ENCODE assay signal across 8 cellular contexts in genomic region chr3:19948192-19948591, GRCh38. TPM values are rescaled to one million over a fixed set of nuclear protein-coding genes. Genes with fewer than 3 reads are reported as not detected.
A peak's percentile ranks its signal among the peaks of the same experiment; 100 is the strongest.
DNase-seq lines count a peak whose midpoint lies in the region; ATAC-seq and TF ChIP-seq lines count a peak whose summit lies in the region.

No MANE protein-coding gene starts in this region.

- WGBS in right lobe of liver (ENCODE audit: insufficient coverage, low coverage, low lambda C conversion rate, missing lambda C conversion rate), result 2% methylated on average over 2 of the region's 2 CpGs
- WGBS in thyroid gland, 2 donors, result 3 to 4% methylated on average over 2 of the region's 2 CpGs

- H3K27ac ChIP-seq in right lobe of liver, result peak overlapping the region; percentile 91 to 99 (median 96)
- peak overlapping the region; percentile 93 to 99 (median 98) for H3K27ac ChIP-seq in thyroid gland

- TF ChIP-seq CTCF in astrocyte of the cerebellum (IDR thresholded peaks at IDR 0.05; ENCODE audit: low read depth, low read length, missing control alignments), result no peak
- TF ChIP-seq CTCF in right lobe of liver (IDR thresholded peaks at IDR 0.05), result no peak
- no peak for TF ChIP-seq CTCF in thyroid gland (IDR thresholded peaks at IDR 0.05)

- no peaks in the 10 kb centered on the region for H3K9me3 Mint-ChIP-seq in activated CD8-positive, alpha-beta memory T cell treated with anti-CD3 and anti-CD28 coated beads, Interleukin-2, amount 10 ng/mL, durations not matched to agents 7 days and 5 days (ENCODE audit: low read depth)

- peaks cover 2% of the 10 kb centered on the region for H3K27me3 Mint-ChIP-seq in activated CD8-positive, alpha-beta memory T cell treated with anti-CD3 and anti-CD28 coated beads, Interleukin-2, amount 10 ng/mL, durations not matched to agents 7 days and 5 days

- peak overlapping the region; percentile 98 for H3K27ac Mint-ChIP-seq in activated CD8-positive, alpha-beta memory T cell treated with anti-CD3 and anti-CD28 coated beads, Interleukin-2, amount 10 ng/mL, durations not matched to agents 7 days and 5 days

- H3K4me1 ChIP-seq in right lobe of liver (peaks cover 0 to 23% (median 8%) of the 10 kb centered on the region in 4 donors), thyroid gland (peaks cover 21 to 39% of the 10 kb centered on the region in 2 donors)

- CTCF ChIA-PET in activated CD8-positive, alpha-beta memory T cell treated with anti-CD3 and anti-CD28 coated beads, Interleukin-2, amount 10 ng/mL, durations not matched to agents 7 days and 5 days (lab: Charles Lee), result interaction anchor here (1.0 to 1.1 kb wide), 2 partner anchors 24 to 61 kb away, joined by 3 read pairs; no protein-coding TSS in a partner anchor

- H3K4me3 ChIP-seq in astrocyte of the cerebellum (ENCODE audit: low read depth, low read length) (peak overlapping the region; percentile 91), right lobe of liver (peak overlapping the region; percentile 94 to 97 (median 94)), thyroid gland (replicated peaks in 1 of 3) (peak overlapping the region; percentile 73 to 95 (median 94))

- H3K36me3 Mint-ChIP-seq in activated CD8-positive, alpha-beta memory T cell treated with anti-CD3 and anti-CD28 coated beads, Interleukin-2, amount 10 ng/mL, durations not matched to agents 7 days and 5 days, result peaks cover 24% of the 10 kb centered on the region

- no peak for DNase-seq in activated CD8-positive, alpha-beta memory T cell treated with anti-CD3 and anti-CD28 coated beads, Interleukin-2, amount 10 ng/mL, durations not matched to agents 7 days and 5 days
- DNase-seq in activated CD8-positive, alpha-beta memory T cell treated with anti-CD3 and anti-CD28 coated beads, Interleukin-2, amount 50 U/mL, for 48 hours, result no peak
- DNase-seq in astrocyte of the cerebellum (ENCODE audit: low read depth) (no peak), right lobe of liver (no peak), thyroid gland (no peak), SKM-1 (lab: John Stamatoyannopoulos, UW; ENCODE audit: unreplicated experiment) (no peak)

- H3K36me3 ChIP-seq in right lobe of liver (peaks cover 0 to 14% (median 0%) of the 10 kb centered on the region in 4 donors), thyroid gland (no peaks in the 10 kb centered on the region)

- H3K27me3 ChIP-seq in right lobe of liver (no peaks in the 10 kb centered on the region), thyroid gland (no peaks in the 10 kb centered on the region)

- intact Hi-C loops in right lobe of liver (cut with DNase I), result no loop called here
- intact Hi-C loops in thyroid gland (cut with DNase I), result loop anchor here (5.0 kb wide), 2 partner anchors 94 to 239 kb away; partner anchors contain the start of genes KAT2B and SGO1

- ATAC-seq in activated CD8-positive, alpha-beta memory T cell treated with anti-CD3 and anti-CD28 coated beads, Interleukin-2, amount 10 ng/mL, durations not matched to agents 7 days and 5 days, result no peak
- ATAC-seq in right lobe of liver, result no peak
- ATAC-seq in HG02870 (IDR thresholded peaks at IDR 0.05; ENCODE audit: unreplicated experiment), result no peak
- no peak for ATAC-seq in HG02884 (IDR thresholded peaks at IDR 0.05; ENCODE audit: unreplicated experiment)

- peak overlapping the region; percentile 89 for H3K4me3 Mint-ChIP-seq in activated CD8-positive, alpha-beta memory T cell treated with anti-CD3 and anti-CD28 coated beads, Interleukin-2, amount 10 ng/mL, durations not matched to agents 7 days and 5 days

- no peaks in the 10 kb centered on the region for H3K9me3 ChIP-seq in right lobe of liver
- no peaks in the 10 kb centered on the region for H3K9me3 ChIP-seq in thyroid gland

- in situ Hi-C loops in astrocyte of the cerebellum (cut with HindIII; ENCODE audit: low sequenced_read_pairs), result no loop called here

- TF ChIP-seq POLR2A in right lobe of liver (IDR thresholded peaks at IDR 0.05) (no peak), thyroid gland (IDR thresholded peaks at IDR 0.05) (no peak)

- H3K4me1 Mint-ChIP-seq in activated CD8-positive, alpha-beta memory T cell treated with anti-CD3 and anti-CD28 coated beads, Interleukin-2, amount 10 ng/mL, durations not matched to agents 7 days and 5 days, result peaks cover 46% of the 10 kb centered on the region

RNA-seq across cellular contexts. Expression of gene RAB5A, which starts 1.3 kb away (rescaled TPM):
- total RNA-seq in activated CD8-positive, alpha-beta memory T cell treated with anti-CD3 and anti-CD28 coated beads, Interleukin-2, amount 10 ng/mL, durations not matched to agents 7 days and 5 days, result 10 to 100 TPM; 57.3 to 59.7 TPM
- total RNA-seq in right lobe of liver (10 to 100 TPM; 23.9 to 44.1 (median 30.8) TPM), thyroid gland (100 to 1,000 TPM in 1 of 4 donors, 10 to 100 TPM in 3; 76.8 to 109 (median 85.5) TPM)

RNA-seq across cellular contexts. Expression of gene EFHB, which starts 14.2 kb away (rescaled TPM):
- under 1 TPM in 1 of 2 experiments, not detected in 1; 0.66 TPM for total RNA-seq in activated CD8-positive, alpha-beta memory T cell treated with anti-CD3 and anti-CD28 coated beads, Interleukin-2, amount 10 ng/mL, durations not matched to agents 7 days and 5 days
- total RNA-seq in right lobe of liver, result 1 to 10 TPM in 1 of 6 experiments, under 1 TPM in 1, not detected in 4; 0.70 to 1.3 TPM
- total RNA-seq in thyroid gland, result 1 to 10 TPM in 3 of 4 donors, under 1 TPM in 1; 0.33 to 2.6 (median 1.7) TPM
